15 cellular contexts compared by ENCODE assay signal in genomic region chr4:142402156-142402555, GRCh38.
DNase-seq lines count a peak whose midpoint lies in the region; ATAC-seq and TF ChIP-seq lines count a peak whose summit lies in the region.
"Had no signal": no experiment of that assay in that cellular context is flagged by ENCODE, and none has a peak within 500 bp of the region (broad histone marks: within the 10 kb centered on the region; RNA-seq: fewer than 3 reads in every experiment).

No MANE protein-coding gene starts in this region.

- peak overlapping the region; percentile 88 for H3K4me3 Mint-ChIP-seq in activated T-cell treated with anti-CD3 and anti-CD28 coated beads, Interleukin-2, amount 50 U/mL, for 24 hours
- peak overlapping the region; percentile 93 for H3K4me3 Mint-ChIP-seq in T-helper 17 cell

- no peaks in the 10 kb centered on the region for H3K9me3 Mint-ChIP-seq in activated T-cell treated with anti-CD3 and anti-CD28 coated beads, Interleukin-2, amount 50 U/mL, for 24 hours

- H3K36me3 ChIP-seq in colonic mucosa = no peaks in the 10 kb centered on the region
- H3K36me3 ChIP-seq: neutrophil had no signal

- no peaks in the 10 kb centered on the region for H3K27me3 Mint-ChIP-seq in activated T-cell treated with anti-CD3 and anti-CD28 coated beads, Interleukin-2, amount 50 U/mL, for 24 hours
- no peaks in the 10 kb centered on the region for H3K27me3 Mint-ChIP-seq in T-helper 17 cell

- H3K36me3 Mint-ChIP-seq in activated T-cell treated with anti-CD3 and anti-CD28 coated beads, Interleukin-2, amount 50 U/mL, for 24 hours (ENCODE audit: low read depth) = peaks cover 68% of the 10 kb centered on the region
- H3K36me3 Mint-ChIP-seq in T-helper 17 cell (ENCODE audit: low read depth) = peaks cover 9% of the 10 kb centered on the region

- H3K27me3 ChIP-seq in colonic mucosa = no peaks in the 10 kb centered on the region
- H3K27me3 ChIP-seq: neutrophil had no signal

- no peak overlapping the region for H3K9ac ChIP-seq in colonic mucosa (ENCODE audit: low read depth in 2 of 2, low read length in 2 of 2)

- no peak for DNase-seq in activated T-cell treated with anti-CD3 and anti-CD28 coated beads, Interleukin-2, amount 50 U/mL, for 24 hours
- no peak for DNase-seq in activated T-cell treated with anti-CD3 and anti-CD28 coated beads for 4 hours
- DNase-seq in T-helper 17 cell = no peak
- DNase-seq in fibroblast of peridontal ligament (ENCODE audit: extremely low read depth) = peak; percentile 72
- no peak for DNase-seq in stimulated activated CD4-positive, alpha-beta T cell treated with anti-CD3 and anti-CD28 coated beads, Interleukin-4, amount 100 ng/mL, for 24 hours
- no peak for DNase-seq in sciatic nerve (ENCODE audit: low spot score)
- DNase-seq in colonic mucosa = no peak
- DNase-seq: activated CD8-positive, alpha-beta memory T cell treated with anti-CD3 and anti-CD28 coated beads, Interleukin-2, amount 50 U/mL, for 48 hours; cortex of kidney; MM.1S; NCI-H510A treated with DMSO at 0.1 percent for 48 hours; stimulated activated CD4-positive, alpha-beta T cell treated with anti-CD3 and anti-CD28 coated beads, Interleukin-4, amount 100 ng/mL, for 1 hour; SW 1271 had no signal

- no peak for TF ChIP-seq CTCF in colonic mucosa (IDR thresholded peaks at IDR 0.05)

- peak overlapping the region; percentile 96 for H3K27ac Mint-ChIP-seq in activated T-cell treated with anti-CD3 and anti-CD28 coated beads, Interleukin-2, amount 50 U/mL, for 24 hours
- peak overlapping the region; percentile 97 for H3K27ac Mint-ChIP-seq in T-helper 17 cell

- H3K27ac ChIP-seq in skin epidermis = peak overlapping the region in 15 of 21 experiments; percentile 37 to 92 (median 65)
- no peak overlapping the region for H3K27ac ChIP-seq in colonic mucosa
- H3K27ac ChIP-seq: neutrophil had no signal

- ATAC-seq in T-helper 17 cell (no peak), sciatic nerve (no peak)

- peaks cover 72% of the 10 kb centered on the region for H3K4me1 Mint-ChIP-seq in activated T-cell treated with anti-CD3 and anti-CD28 coated beads, Interleukin-2, amount 50 U/mL, for 24 hours (ENCODE audit: low read depth)
- peaks cover 52% of the 10 kb centered on the region for H3K4me1 Mint-ChIP-seq in T-helper 17 cell

- H3K4me3 ChIP-seq in skin epidermis = peak overlapping the region in 3 of 7 experiments; percentile 0 to 40 (median 13)
- H3K4me3 ChIP-seq in colonic mucosa = no peak overlapping the region

- H3K4me1 ChIP-seq in colonic mucosa = no peaks in the 10 kb centered on the region

- intact Hi-C loops in sciatic nerve (cut with DNase I) = no loop called here
- intact Hi-C loops in colonic mucosa (cut with DNase I) = no loop called here

- H3K9me3 ChIP-seq in T-helper 17 cell (ENCODE audit: control insufficient read depth, low read length, poor library complexity, severe bottlenecking) = no peaks in the 10 kb centered on the region
- no peaks in the 10 kb centered on the region for H3K9me3 ChIP-seq in colonic mucosa
- H3K9me3 ChIP-seq: neutrophil had no signal
